In the genomic region with DNA sequence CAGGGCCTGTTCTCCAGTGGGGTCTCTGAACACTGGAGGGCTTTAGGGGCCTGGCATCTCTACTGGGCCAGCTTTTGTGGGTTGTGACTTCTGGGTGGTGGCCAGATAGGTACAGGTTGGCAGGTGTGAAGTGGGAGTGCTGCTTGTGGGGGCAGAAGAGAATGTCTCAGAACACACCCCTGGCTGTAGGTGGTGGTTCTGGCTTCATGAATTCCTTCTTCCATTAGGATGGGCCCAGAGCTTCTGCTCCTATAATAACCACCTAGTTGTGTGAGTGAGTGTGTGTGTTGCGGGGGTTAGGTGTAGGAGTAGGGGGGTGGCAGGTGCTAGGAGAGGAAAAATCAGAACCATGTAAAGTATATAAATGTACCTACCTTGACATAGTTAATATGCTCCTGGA, we compare ENCODE assay signal across 1 cellular context.
TF ChIP-seq lines count a peak whose summit lies in the region.

No MANE protein-coding gene starts in this region.

TF ChIP-seq in IMR-90, 13 proteins besides CTCF, POLR2A, EP300 and RAD21:
- TF ChIP-seq RFX5 (IDR thresholded peaks at IDR 0.05; ENCODE audit: low read depth, low read length) (no peak), BHLHE40 (IDR thresholded peaks at IDR 0.05; ENCODE audit: low read depth, low read length) (no peak), RCOR1 (IDR thresholded peaks at IDR 0.05; ENCODE audit: insufficient replicate concordance, low read length) (no peak), CEBPB (IDR thresholded peaks at IDR 0.05; ENCODE audit: low read depth, low read length) (no peak)
- TF ChIP-seq, protein P1, sequence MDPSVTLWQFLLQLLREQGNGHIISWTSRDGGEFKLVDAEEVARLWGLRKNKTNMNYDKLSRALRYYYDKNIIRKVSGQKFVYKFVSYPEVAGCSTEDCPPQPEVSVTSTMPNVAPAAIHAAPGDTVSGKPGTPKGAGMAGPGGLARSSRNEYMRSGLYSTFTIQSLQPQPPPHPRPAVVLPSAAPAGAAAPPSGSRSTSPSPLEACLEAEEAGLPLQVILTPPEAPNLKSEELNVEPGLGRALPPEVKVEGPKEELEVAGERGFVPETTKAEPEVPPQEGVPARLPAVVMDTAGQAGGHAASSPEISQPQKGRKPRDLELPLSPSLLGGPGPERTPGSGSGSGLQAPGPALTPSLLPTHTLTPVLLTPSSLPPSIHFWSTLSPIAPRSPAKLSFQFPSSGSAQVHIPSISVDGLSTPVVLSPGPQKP (IDR thresholded peaks at IDR 0.05; ENCODE audit: borderline replicate concordance, low read depth, low read length), result no peak
